In genomic region chr1:11944358-11944981, GRCh38 we compare ENCODE assay signal across 11 cellular contexts. TPM values are rescaled to one million over a fixed set of nuclear protein-coding genes. Genes with fewer than 3 reads are reported as not detected.
DNase-seq lines count a peak whose midpoint lies in the region; ATAC-seq and TF ChIP-seq lines count a peak whose summit lies in the region.
"Had no signal": no experiment of that assay in that cellular context is flagged by ENCODE, and none has a peak within 500 bp of the region (broad histone marks: within the 10 kb centered on the region; RNA-seq: fewer than 3 reads in every experiment).

No MANE protein-coding gene starts in this region.

- 58 to 83% methylated on average over 2 to 12 of the region's 12 CpGs for WGBS in endodermal cell (ENCODE audit: insufficient coverage in 1 of 2, insufficient read length in 1 of 2), 2 experiments

- H3K27ac Mint-ChIP-seq in endodermal cell, result peak overlapping the region; percentile 15

- DNase-seq in NCI-H524 (lab: John Stamatoyannopoulos, UW) (peak; percentile 53 to 81), NCI-H524 treated with DMSO at 0.1 percent for 48 hours (lab: John Stamatoyannopoulos, UW) (no peak), NCI-H2227 treated with DMSO at 0.1 percent for 48 hours (lab: John Stamatoyannopoulos, UW) (peak; percentile 72), endodermal cell (peak; percentile 84), sciatic nerve (ENCODE audit: low spot score) (no peak), foreskin melanocyte (no peak), dedifferentiated amniotic fluid mesenchymal stem cell (ENCODE audit: extremely low spot score) (no peak)
- DNase-seq in activated CD4-positive, alpha-beta T cell treated with anti-CD3 and anti-CD28 coated beads, Interleukin-2, amount 50 U/mL, for 1 hour, result no peak
- DNase-seq: activated CD4-positive, CD25-positive, alpha-beta regulatory T cell; activated T-cell treated with anti-CD3 and anti-CD28 coated beads, Interleukin-2, amount 50 U/mL, for 4 hours; Karpas-422 had no signal

- intact Hi-C loops in sciatic nerve (cut with DNase I), result no loop called here

- H3K9me3 ChIP-seq in endodermal cell (ENCODE audit: control insufficient read depth, low read length), result peaks cover 8% of the 10 kb centered on the region

- H3K9ac ChIP-seq in endodermal cell (ENCODE audit: extremely low read depth, low read length, poor library complexity, severe bottlenecking), result no peak overlapping the region

- no peaks in the 10 kb centered on the region for H3K9me3 Mint-ChIP-seq in endodermal cell
- H3K9me3 Mint-ChIP-seq: activated T-cell treated with anti-CD3 and anti-CD28 coated beads, Interleukin-2, amount 50 U/mL, for 4 hours had no signal

- no peak overlapping the region for H3K4me3 ChIP-seq in endodermal cell (ENCODE audit: low read length)

- no peak for TF ChIP-seq CTCF in endodermal cell (conservative IDR thresholded peaks at IDR 0.05)

- H3K27ac ChIP-seq in endodermal cell (ENCODE audit: low read depth, low read length), result no peak overlapping the region

- peak; percentile 18 for ATAC-seq in sciatic nerve
- ATAC-seq: activated T-cell treated with anti-CD3 and anti-CD28 coated beads, Interleukin-2, amount 50 U/mL, for 4 hours had no signal

- H3K4me1 Mint-ChIP-seq in endodermal cell, result peaks cover 10% of the 10 kb centered on the region

- no peak overlapping the region for H3K4me3 Mint-ChIP-seq in endodermal cell
- H3K4me3 Mint-ChIP-seq: activated T-cell treated with anti-CD3 and anti-CD28 coated beads, Interleukin-2, amount 50 U/mL, for 4 hours had no signal

- H3K27me3 ChIP-seq in endodermal cell (ENCODE audit: control insufficient read depth, insufficient read depth, low read length, poor library complexity, severe bottlenecking), result no peaks in the 10 kb centered on the region

- peaks cover 50% of the 10 kb centered on the region for H3K36me3 ChIP-seq in endodermal cell (ENCODE audit: control insufficient read depth, insufficient read depth, low read length)

- H3K27me3 Mint-ChIP-seq in endodermal cell (ENCODE audit: insufficient read depth), result no peaks in the 10 kb centered on the region

- H3K4me1 ChIP-seq in endodermal cell (ENCODE audit: control insufficient read depth, insufficient read depth, low read length), result no peaks in the 10 kb centered on the region

- H3K36me3 Mint-ChIP-seq in endodermal cell (ENCODE audit: low read depth), result peaks cover 42% of the 10 kb centered on the region

RNA-seq across cellular contexts. Expression of gene PLOD1, which starts 10.0 kb away (rescaled TPM):
- total RNA-seq in endodermal cell, result 10 to 100 TPM; 71.5 to 81.8 TPM
- 66.4 TPM for polyA plus RNA-seq in endodermal cell (2013, experiment 1 of 2)
- polyA plus RNA-seq in endodermal cell (2013, experiment 2 of 2), result 62.0 TPM
- total RNA-seq in sciatic nerve, result 60.7 TPM

RNA-seq across cellular contexts. Expression of gene KIAA2013, which starts 18.2 kb away (rescaled TPM):
- 10 to 100 TPM; 36.2 to 36.7 TPM for total RNA-seq in endodermal cell
- polyA plus RNA-seq in endodermal cell (2013, experiment 1 of 2), result 34.1 TPM
- polyA plus RNA-seq in endodermal cell (2013, experiment 2 of 2), result 32.3 TPM
- total RNA-seq in sciatic nerve, result 27.0 TPM

RNA-seq across cellular contexts. Expression of gene MFN2, which starts 35.8 kb away (rescaled TPM):
- total RNA-seq in endodermal cell (10 to 100 TPM; 41.7 to 56.3 TPM), sciatic nerve (68.6 TPM)
- polyA plus RNA-seq in endodermal cell (2013, experiment 1 of 2), result 47.0 TPM
- 43.4 TPM for polyA plus RNA-seq in endodermal cell (2013, experiment 2 of 2)

Comparison
In these comparisons a context has a peak if more than half of its experiments do, and no peak if none do; other contexts are left out.
1. DNase-seq: peak in NCI-H524 (2 of 2), NCI-H2227 treated with DMSO at 0.1 percent for 48 hours (single experiment) and endodermal cell (single experiment); none in NCI-H524 treated with DMSO at 0.1 percent for 48 hours (single experiment), sciatic nerve (single experiment), foreskin melanocyte (single experiment), activated CD4-positive, alpha-beta T cell treated with anti-CD3 and anti-CD28 coated beads, Interleukin-2, amount 50 U/mL, for 1 hour (single experiment) and dedifferentiated amniotic fluid mesenchymal stem cell (single experiment).